Comparison of ENCODE assay signal across 11 cellular contexts in the genomic region with DNA sequence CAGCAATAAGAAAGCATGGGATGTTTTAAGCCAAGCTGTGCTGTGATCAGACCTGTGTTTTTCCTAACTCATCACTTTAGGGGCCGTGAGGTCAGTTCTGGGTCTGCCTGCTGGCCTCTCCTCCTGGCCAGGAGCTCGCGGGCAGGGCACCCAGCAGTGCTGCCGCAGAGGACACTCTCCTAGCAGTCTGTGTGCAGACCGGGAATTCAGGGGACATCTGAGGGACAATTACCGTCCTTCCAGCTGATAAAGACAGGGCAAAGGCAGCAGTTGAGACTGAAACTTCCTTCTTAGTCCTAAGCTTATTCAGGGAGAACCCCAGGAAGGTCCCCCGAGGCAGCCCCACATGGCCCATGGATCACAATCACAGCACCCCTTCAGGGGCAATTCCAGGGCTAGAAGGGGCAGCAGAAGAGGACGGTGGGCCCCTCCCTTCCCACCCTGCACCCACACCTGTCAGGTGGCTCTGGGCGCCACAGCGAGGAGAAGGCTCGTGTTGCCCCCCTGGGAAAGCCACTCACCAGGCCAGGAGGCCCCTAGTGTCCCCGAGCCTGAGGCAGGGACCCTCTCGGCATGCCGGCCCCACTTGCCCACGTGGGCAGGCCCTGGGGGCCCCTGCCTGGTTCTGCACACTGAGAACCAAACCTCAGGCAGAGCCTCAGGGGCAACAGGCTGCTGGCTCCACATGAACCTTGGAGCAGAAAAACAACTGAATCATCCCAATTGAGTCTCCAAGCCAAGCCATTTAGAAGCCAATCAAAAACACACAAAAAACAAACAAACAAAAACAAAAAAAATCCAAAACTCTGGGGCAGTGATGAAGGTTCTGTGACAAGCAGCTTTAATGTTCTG.
DNase-seq lines count a peak whose midpoint lies in the region; ATAC-seq, FAIRE-seq and TF ChIP-seq lines count a peak whose summit lies in the region.
"Had no signal": no experiment of that assay in that cellular context is flagged by ENCODE, and none has a peak within 500 bp of the region (broad histone marks: within the 10 kb centered on the region; RNA-seq: fewer than 3 reads in every experiment).

No MANE protein-coding gene starts in this region.

- H3K9me3 Mint-ChIP-seq in CD8-positive, alpha-beta memory T cell: no peaks in the 10 kb centered on the region
- H3K9me3 Mint-ChIP-seq in activated CD4-positive, alpha-beta memory T cell treated with anti-CD3 and anti-CD28 coated beads for 36 hours: no peaks in the 10 kb centered on the region

- CTCF ChIA-PET in CD8-positive, alpha-beta memory T cell (lab: Charles Lee): interaction anchor here (1.2 kb wide), 1 partner anchor 13 kb away, joined by 3 read pairs; no protein-coding TSS in a partner anchor
- CTCF ChIA-PET in activated CD4-positive, alpha-beta memory T cell treated with anti-CD3 and anti-CD28 coated beads for 36 hours (lab: Charles Lee): no interaction called here

- H3K27me3 ChIP-seq in CD8-positive, alpha-beta memory T cell (ENCODE audit: insufficient read depth, low read length, poor library complexity, severe bottlenecking): no peaks in the 10 kb centered on the region
- H3K27me3 ChIP-seq in esophagus squamous epithelium: no peaks in the 10 kb centered on the region
- H3K27me3 ChIP-seq in small intestine (ENCODE audit: control insufficient read depth in 2 of 2, insufficient read depth in 2 of 2, low read length in 2 of 2): no peaks in the 10 kb centered on the region
- H3K27me3 ChIP-seq: cardiac muscle cell had no signal

- intact Hi-C loops in esophagus squamous epithelium (cut with DNase I): no loop called here
- intact Hi-C loops in activated CD4-positive, alpha-beta memory T cell treated with anti-CD3 and anti-CD28 coated beads for 36 hours (cut with micrococcal nuclease): no loop called here

- H3K36me3 ChIP-seq in CD8-positive, alpha-beta memory T cell (ENCODE audit: insufficient read depth, low read length): no peaks in the 10 kb centered on the region
- H3K36me3 ChIP-seq in esophagus squamous epithelium: peaks cover 0 to 14% (median 0%) of the 10 kb centered on the region in 3 donors
- peaks cover 0 to 2% of the 10 kb centered on the region in 2 donors for H3K36me3 ChIP-seq in small intestine (ENCODE audit: control insufficient read depth in 2 of 2, insufficient read depth in 2 of 2, low read length in 2 of 2)
- H3K36me3 ChIP-seq: cardiac muscle cell had no signal

- no peak for TF ChIP-seq POLR2A in esophagus squamous epithelium (IDR thresholded peaks at IDR 0.05)

- 81 to 83% methylated on average over 4 of the region's 15 CpGs for WGBS in esophagus squamous epithelium, 2 donors
- WGBS in small intestine, 3 donors: 28 to 63% (median 53%) methylated on average over 15 of the region's 15 CpGs

- no peak overlapping the region for H3K4me3 Mint-ChIP-seq in CD8-positive, alpha-beta memory T cell
- no peak overlapping the region for H3K4me3 Mint-ChIP-seq in activated CD4-positive, alpha-beta memory T cell treated with anti-CD3 and anti-CD28 coated beads for 36 hours

- peaks cover 25 to 45% (median 27%) of the 10 kb centered on the region in 3 donors for H3K4me1 Mint-ChIP-seq in CD8-positive, alpha-beta memory T cell
- peaks cover 20% of the 10 kb centered on the region for H3K4me1 Mint-ChIP-seq in activated CD4-positive, alpha-beta memory T cell treated with anti-CD3 and anti-CD28 coated beads for 36 hours (ENCODE audit: low read depth)

- H3K4me1 ChIP-seq in CD8-positive, alpha-beta memory T cell (ENCODE audit: insufficient read depth, low read length): peaks cover 9% of the 10 kb centered on the region
- peaks cover 12 to 91% (median 44%) of the 10 kb centered on the region in 3 donors for H3K4me1 ChIP-seq in esophagus squamous epithelium
- H3K4me1 ChIP-seq in small intestine (ENCODE audit: control insufficient read depth in 2 of 2, insufficient read depth in 1 of 2, low read depth in 1 of 2, low read length in 1 of 2): peaks cover 7 to 11% of the 10 kb centered on the region in 2 donors

- no peak for FAIRE-seq in small intestine (lab: Jason Lieb, UNC)

- POLR2A ChIA-PET in CD8-positive, alpha-beta memory T cell (lab: Charles Lee): no interaction called here
- POLR2A ChIA-PET in activated CD4-positive, alpha-beta memory T cell treated with anti-CD3 and anti-CD28 coated beads for 36 hours (lab: Charles Lee): no interaction called here

- H3K36me3 Mint-ChIP-seq in CD8-positive, alpha-beta memory T cell: peaks cover 0 to 41% (median 1%) of the 10 kb centered on the region in 3 donors
- H3K36me3 Mint-ChIP-seq in activated CD4-positive, alpha-beta memory T cell treated with anti-CD3 and anti-CD28 coated beads for 36 hours: peaks cover 2% of the 10 kb centered on the region

- no peak overlapping the region for H3K4me3 ChIP-seq in CD8-positive, alpha-beta memory T cell (ENCODE audit: low read length)
- no peak overlapping the region for H3K4me3 ChIP-seq in esophagus squamous epithelium
- no peak overlapping the region for H3K4me3 ChIP-seq in small intestine (ENCODE audit: low read depth in 1 of 2, low read length in 2 of 2)
- H3K4me3 ChIP-seq: cardiac muscle cell had no signal

- no peak overlapping the region for H3K27ac ChIP-seq in CD8-positive, alpha-beta memory T cell (ENCODE audit: low read depth, low read length)
- H3K27ac ChIP-seq in esophagus squamous epithelium (peak overlapping the region in 3 of 4 donors; percentile 10 to 59 (median 50)), small intestine (ENCODE audit: low read depth in 1 of 2, low read length in 1 of 2) (peak overlapping the region; percentile 83 to 95)
- H3K27ac ChIP-seq: cardiac muscle cell had no signal

- no peak for TF ChIP-seq CTCF in esophagus squamous epithelium (IDR thresholded peaks at IDR 0.05)

- peak overlapping the region in 6 of 8 donors; percentile 2 to 82 (median 60) for H3K27ac Mint-ChIP-seq in CD8-positive, alpha-beta memory T cell
- no peak overlapping the region for H3K27ac Mint-ChIP-seq in activated CD4-positive, alpha-beta memory T cell treated with anti-CD3 and anti-CD28 coated beads for 36 hours

- no peaks in the 10 kb centered on the region for H3K9me3 ChIP-seq in CD8-positive, alpha-beta memory T cell (ENCODE audit: low read length)
- H3K9me3 ChIP-seq in esophagus squamous epithelium: no peaks in the 10 kb centered on the region
- no peaks in the 10 kb centered on the region for H3K9me3 ChIP-seq in small intestine (ENCODE audit: control insufficient read depth, low read depth)

- ATAC-seq in GM21360 (IDR thresholded peaks at IDR 0.05; ENCODE audit: unreplicated experiment) (no peak), HG03439 (IDR thresholded peaks at IDR 0.05; ENCODE audit: unreplicated experiment) (no peak)

- no peak for DNase-seq in CD8-positive, alpha-beta memory T cell
- peak; percentile 38 for DNase-seq in T1000 (lab: John Stamatoyannopoulos, UW)
- DNase-seq in esophagus squamous epithelium (lab: John Stamatoyannopoulos, UW): no peak
- peak; percentile 80 for DNase-seq in small intestine
- DNase-seq in putamen (ENCODE audit: low spot score): no peak
- DNase-seq in activated CD4-positive, alpha-beta memory T cell treated with anti-CD3 and anti-CD28 coated beads for 36 hours: no peak
- DNase-seq: Calu3, NCI-H1694 had no signal

- no peaks in the 10 kb centered on the region for H3K27me3 Mint-ChIP-seq in CD8-positive, alpha-beta memory T cell
- no peaks in the 10 kb centered on the region for H3K27me3 Mint-ChIP-seq in activated CD4-positive, alpha-beta memory T cell treated with anti-CD3 and anti-CD28 coated beads for 36 hours

Comparison
In these comparisons a context has a peak if more than half of its experiments do, and no peak if none do; other contexts are left out.
1. DNase-seq: peak in T1000 (single experiment) and small intestine (single experiment); none in CD8-positive, alpha-beta memory T cell (0 of 5), esophagus squamous epithelium (single experiment), putamen (single experiment) and activated CD4-positive, alpha-beta memory T cell treated with anti-CD3 and anti-CD28 coated beads for 36 hours (single experiment).